In genomic region chr17:1222321-1222720, GRCh38 we compare ENCODE assay signal across 23 cellular contexts. TPM values are rescaled to one million over a fixed set of nuclear protein-coding genes. Genes with fewer than 3 reads are reported as not detected.
"Had no signal": no experiment of that assay in that cellular context is flagged by ENCODE, and none has a peak within 500 bp of the region (broad histone marks: within the 10 kb centered on the region; RNA-seq: fewer than 3 reads in every experiment).

No MANE protein-coding gene starts in this region.

- H3K4me2 ChIP-seq: smooth muscle cell had no signal

- H3K27me3 ChIP-seq: testis, upper lobe of left lung had no signal

- H3K36me3 ChIP-seq: heart left ventricle, pancreas, upper lobe of left lung had no signal

- H3K4me3 ChIP-seq: heart left ventricle, pancreas, smooth muscle cell, testis, upper lobe of left lung had no signal

- DNase-seq: activated CD4-positive, alpha-beta T cell treated with anti-CD3 and anti-CD28 coated beads for 1 hour; activated gamma-delta T cell; activated T-cell treated with anti-CD3 and anti-CD28 coated beads, Interleukin-2, amount 50 U/mL, for 72 hours; effector memory CD8-positive, alpha-beta T cell; heart left ventricle; left cardiac atrium; natural killer cell; pancreas; stimulated activated CD4-positive, alpha-beta T cell treated with anti-CD3 and anti-CD28 coated beads, Interleukin-4, amount 100 ng/mL, for 4 hours; SW 1271; T-helper 2 cell; testis; upper lobe of left lung had no signal

- H3K27ac ChIP-seq: heart left ventricle, pancreas, testis, upper lobe of left lung, VCaP had no signal

- ATAC-seq: activated T-cell treated with anti-CD3 and anti-CD28 coated beads, Interleukin-2, amount 50 U/mL, for 72 hours; effector memory CD8-positive, alpha-beta T cell; heart left ventricle; left cardiac atrium; natural killer cell; pancreas; sciatic nerve; stimulated activated memory B cell treated with anti-CD40 and anti-IgM and Interleukin-4, amounts not matched to agents 10 μg/mL and 1 μg/mL and 100 μg/mL, for 72 hours had no signal

- H3K4me1 ChIP-seq: pancreas, testis had no signal

- H3K9me3 ChIP-seq: heart left ventricle, pancreas, testis, upper lobe of left lung had no signal

RNA-seq across cellular contexts. Expression of gene BHLHA9, which starts 47.9 kb away (rescaled TPM):
- total RNA-seq: activated CD8-positive, alpha-beta memory T cell treated with anti-CD3 and anti-CD28 coated beads for 36 hours; activated T-cell treated with anti-CD3 and anti-CD28 coated beads, Interleukin-2, amount 50 U/mL, for 72 hours; cardiac septum; dermis microvascular lymphatic vessel endothelial cell; frontal cortex; heart left ventricle; left cardiac atrium; lower leg skin; natural killer cell; pancreas; pulmonary artery endothelial cell; sciatic nerve; smooth muscle cell; upper lobe of left lung had no signal
- polyA plus RNA-seq: heart left ventricle, pancreas, smooth muscle cell had no signal

RNA-seq across cellular contexts. Expression of gene TRARG1, which starts 57.1 kb away (rescaled TPM):
- total RNA-seq: activated CD8-positive, alpha-beta memory T cell treated with anti-CD3 and anti-CD28 coated beads for 36 hours; dermis microvascular lymphatic vessel endothelial cell; frontal cortex; pulmonary artery endothelial cell; smooth muscle cell; upper lobe of left lung had no signal
- polyA plus RNA-seq: smooth muscle cell had no signal
